Comparison of ENCODE assay signal across 28 cellular contexts in genomic region chr12:67256649-67257048, GRCh38.
"Had no signal": no experiment of that assay in that cellular context is flagged by ENCODE, and none has a peak within 500 bp of the region (broad histone marks: within the 10 kb centered on the region; RNA-seq: fewer than 3 reads in every experiment).

No MANE protein-coding gene starts in this region.

- ATAC-seq: naive thymus-derived CD4-positive, alpha-beta T cell; natural killer cell; psoas muscle; right cardiac atrium; right lobe of liver; stimulated activated effector memory CD8-positive, alpha-beta T cell treated with anti-CD3 and anti-CD28 coated beads, Interleukin-12 subunit alpha, Interleukin-12 subunit beta, amount 100 ng/mL, for 72 hours; stimulated activated naive B cell treated with anti-CD40 and anti-IgM and Interleukin-4, amounts not matched to agents 10 μg/mL and 1 μg/mL and 100 μg/mL, for 72 hours; upper lobe of right lung had no signal

- H3K36me3 Mint-ChIP-seq: natural killer cell; stimulated activated effector memory CD8-positive, alpha-beta T cell treated with anti-CD3 and anti-CD28 coated beads, Interleukin-12 subunit alpha, Interleukin-12 subunit beta, amount 100 ng/mL, for 72 hours; stimulated activated naive B cell treated with anti-CD40 and anti-IgM and Interleukin-4, amounts not matched to agents 10 μg/mL and 1 μg/mL and 100 μg/mL, for 72 hours; type B pancreatic cell had no signal

- FAIRE-seq: small intestine had no signal

- H3K4me1 ChIP-seq: parathyroid adenoma, psoas muscle, right lobe of liver, sigmoid colon, stomach, testis, tibial artery, transverse colon, upper lobe of right lung, uterus had no signal

- H3K9ac ChIP-seq: parathyroid adenoma had no signal

- H3K27ac Mint-ChIP-seq: naive thymus-derived CD4-positive, alpha-beta T cell; natural killer cell; progenitor cell of endocrine pancreas; stimulated activated effector memory CD8-positive, alpha-beta T cell treated with anti-CD3 and anti-CD28 coated beads, Interleukin-12 subunit alpha, Interleukin-12 subunit beta, amount 100 ng/mL, for 72 hours; stimulated activated naive B cell treated with anti-CD40 and anti-IgM and Interleukin-4, amounts not matched to agents 10 μg/mL and 1 μg/mL and 100 μg/mL, for 72 hours; stimulated activated naive CD8-positive, alpha-beta T cell treated with anti-CD3 and anti-CD28 coated beads, Interleukin-15, Interleukin-2, amounts not matched to agents 100 ng/mL and 50 ng/mL, for 24 hours; type B pancreatic cell had no signal

- H3K4me3 Mint-ChIP-seq: naive thymus-derived CD4-positive, alpha-beta T cell; natural killer cell; nephron; stimulated activated effector memory CD8-positive, alpha-beta T cell treated with anti-CD3 and anti-CD28 coated beads, Interleukin-12 subunit alpha, Interleukin-12 subunit beta, amount 100 ng/mL, for 72 hours; stimulated activated naive B cell treated with anti-CD40 and anti-IgM and Interleukin-4, amounts not matched to agents 10 μg/mL and 1 μg/mL and 100 μg/mL, for 72 hours; stimulated activated naive CD8-positive, alpha-beta T cell treated with anti-CD3 and anti-CD28 coated beads, Interleukin-15, Interleukin-2, amounts not matched to agents 100 ng/mL and 50 ng/mL, for 24 hours; type B pancreatic cell had no signal

- DNase-seq: naive thymus-derived CD4-positive, alpha-beta T cell; natural killer cell; nucleus accumbens; ovary; psoas muscle; right cardiac atrium; right lobe of liver; sigmoid colon; small intestine; stimulated activated CD4-positive, alpha-beta T cell treated with anti-CD3 and anti-CD28 coated beads, Interleukin-15, amount 100 ng/mL, for 24 hours; stimulated activated CD4-positive, alpha-beta T cell treated with anti-CD3 and anti-CD28 coated beads, Interleukin-2, amount 100 ng/mL, for 24 hours; stimulated activated CD4-positive, alpha-beta T cell treated with anti-CD3 and anti-CD28 coated beads, Interleukin-2, amount 100 ng/mL, for 48 hours; stimulated activated CD4-positive, alpha-beta T cell treated with anti-CD3 and anti-CD28 coated beads, Interleukin-4, amount 100 ng/mL, for 24 hours; stimulated activated naive B cell treated with anti-CD40 and anti-IgM and Interleukin-4, amounts not matched to agents 10 μg/mL and 1 μg/mL and 100 μg/mL, for 72 hours; stimulated activated naive CD4-positive, alpha-beta T cell treated with Interleukin-2 at 50 U/mL for 16 hours; stomach; testis; tibial artery; transverse colon; upper lobe of right lung; uterus had no signal

- H3K79me2 ChIP-seq: parathyroid adenoma had no signal

- H3K4me1 Mint-ChIP-seq: naive thymus-derived CD4-positive, alpha-beta T cell; natural killer cell; stimulated activated effector memory CD8-positive, alpha-beta T cell treated with anti-CD3 and anti-CD28 coated beads, Interleukin-12 subunit alpha, Interleukin-12 subunit beta, amount 100 ng/mL, for 72 hours; stimulated activated naive B cell treated with anti-CD40 and anti-IgM and Interleukin-4, amounts not matched to agents 10 μg/mL and 1 μg/mL and 100 μg/mL, for 72 hours had no signal

- H3K27ac ChIP-seq: neutrophil, ovary, parathyroid adenoma, psoas muscle, right lobe of liver, sigmoid colon, stomach, testis, tibial artery, transverse colon, upper lobe of right lung, uterus had no signal

- H3K27me3 Mint-ChIP-seq: progenitor cell of endocrine pancreas; stimulated activated naive CD8-positive, alpha-beta T cell treated with anti-CD3 and anti-CD28 coated beads, Interleukin-15, Interleukin-2, amounts not matched to agents 100 ng/mL and 50 ng/mL, for 24 hours had no signal

- H2AFZ ChIP-seq: parathyroid adenoma had no signal

- H3K9me3 Mint-ChIP-seq: naive thymus-derived CD4-positive, alpha-beta T cell; natural killer cell; nephron; stimulated activated effector memory CD8-positive, alpha-beta T cell treated with anti-CD3 and anti-CD28 coated beads, Interleukin-12 subunit alpha, Interleukin-12 subunit beta, amount 100 ng/mL, for 72 hours; stimulated activated naive CD8-positive, alpha-beta T cell treated with anti-CD3 and anti-CD28 coated beads, Interleukin-15, Interleukin-2, amounts not matched to agents 100 ng/mL and 50 ng/mL, for 24 hours; type B pancreatic cell had no signal

- H3K4me3 ChIP-seq: ovary, psoas muscle, right lobe of liver, sigmoid colon, stomach, testis, tibial artery, transverse colon, upper lobe of right lung, uterus had no signal

- H3K36me3 ChIP-seq: neutrophil, ovary, right lobe of liver, sigmoid colon, stomach, tibial artery, transverse colon, upper lobe of right lung, uterus had no signal

- H3K9me3 ChIP-seq: neutrophil, ovary, psoas muscle, right lobe of liver, sigmoid colon, stomach, testis, tibial artery, transverse colon, upper lobe of right lung, uterus had no signal

- H3K27me3 ChIP-seq: neutrophil, ovary, right lobe of liver, sigmoid colon, stomach, testis, tibial artery, transverse colon, upper lobe of right lung, uterus had no signal
